ENCODE assay signal across 28 cellular contexts in genomic region chr9:133949486-133950061, GRCh38. TPM values are rescaled to one million over a fixed set of nuclear protein-coding genes. Genes with fewer than 3 reads are reported as not detected.
DNase-seq lines count a peak whose midpoint lies in the region; ATAC-seq, FAIRE-seq and TF ChIP-seq lines count a peak whose summit lies in the region.
"Had no signal": no experiment of that assay in that cellular context is flagged by ENCODE, and none has a peak within 500 bp of the region (broad histone marks: within the 10 kb centered on the region; RNA-seq: fewer than 3 reads in every experiment).

No MANE protein-coding gene starts in this region.

- peak in 2 of 3 donors; percentile 11 to 49 for DNase-seq in right lobe of liver
- no peak for DNase-seq in HepG2 (ENCODE audit: low spot score)
- DNase-seq in WERI-Rb-1: no peak
- no peak for DNase-seq in mesothelial cell of epicardium (ENCODE audit: low spot score in 2 of 2, unreplicated experiment in 2 of 2)
- no peak for DNase-seq in activated CD4-positive, alpha-beta T cell treated with anti-CD3 and anti-CD28 coated beads, Interleukin-2, amount 50 U/mL, for 1 hour
- DNase-seq in ACHN: no peak
- DNase-seq in HCEC 1CT: no peak
- DNase-seq: activated CD8-positive, alpha-beta T cell treated with anti-CD3 and anti-CD28 coated beads, Interleukin-2, amount 10 ng/mL, durations not matched to agents 7 days and 5 days; activated naive CD4-positive, alpha-beta T cell treated with anti-CD3 and anti-CD28 coated beads, Interleukin-2, amount 10 ng/mL, durations not matched to agents 7 days and 5 days; adrenal gland; BE2C; cerebellar nuclear complex; foreskin fibroblast; HFFc6; KG1; NCI-H1105; NK-92 treated with Interleukin-12 subunit alpha and Interleukin-12 subunit beta, amount 100 ng/mL, for 24 hours; ovary; stimulated activated CD4-positive, alpha-beta T cell treated with anti-CD3 and anti-CD28 coated beads, Interleukin-1b, Interleukin-23, amount 100 ng/mL, for 48 hours had no signal

- peaks cover 39% of the 10 kb centered on the region; the same call in 1 of the 2 replicates for H4K20me1 ChIP-seq in HepG2 (ENCODE audit: insufficient read depth, low read length)

- H3K36me3 ChIP-seq in right lobe of liver (no peaks in the 10 kb centered on the region), HepG2 (replicated peaks in 1 of 2; ENCODE audit: control insufficient read depth in 1 of 2, insufficient read depth in 2 of 2, low read length in 2 of 2) (peaks cover 4 to 33% of the 10 kb centered on the region in 2 experiments; a peak in 3 of 5 replicates), WERI-Rb-1 (peaks cover 19% of the 10 kb centered on the region)
- H3K36me3 ChIP-seq: adrenal gland, ovary, thoracic aorta had no signal

- no peak overlapping the region for H2AFZ ChIP-seq in HepG2 (ENCODE audit: low read length)

- no peak for TF ChIP-seq RAD21 in HepG2 (CRISPR knock-in tag; IDR thresholded peaks at IDR 0.05)

- ATAC-seq in right lobe of liver: no peak
- no peak for ATAC-seq in HepG2
- ATAC-seq: activated CD8-positive, alpha-beta T cell treated with anti-CD3 and anti-CD28 coated beads, Interleukin-2, amount 10 ng/mL, durations not matched to agents 7 days and 5 days; activated T-helper 17 cell treated with anti-CD3 and anti-CD28 coated beads, Interleukin-2, amount 50 U/mL, for 72 hours; body of pancreas had no signal

- H3K4me1 Mint-ChIP-seq in mesothelial cell of epicardium: peaks cover 27% of the 10 kb centered on the region

- H3K79me2 ChIP-seq in HepG2 (ENCODE audit: insufficient read depth, low read length): peaks cover 86% of the 10 kb centered on the region

- WGBS in right lobe of liver (ENCODE audit: insufficient coverage, low coverage, low lambda C conversion rate, missing lambda C conversion rate): 60% methylated on average over 1 of the region's 14 CpGs
- WGBS in HepG2 (ENCODE audit: low lambda C conversion rate): 93% methylated on average over 11 of the region's 14 CpGs

- intact Hi-C loops in right lobe of liver (cut with DNase I) (no loop called here), HepG2 (cut with micrococcal nuclease; ENCODE audit: unreplicated experiment) (no loop called here)

- H3K9me3 ChIP-seq in right lobe of liver (no peaks in the 10 kb centered on the region), HepG2 (ENCODE audit: low read length) (no peaks in the 10 kb centered on the region), WERI-Rb-1 (ENCODE audit: severe bottlenecking) (no peaks in the 10 kb centered on the region)
- H3K9me3 ChIP-seq: adrenal gland, BE2C, body of pancreas, esophagus muscularis mucosa, ovary, thoracic aorta had no signal

- H3K27ac ChIP-seq in right lobe of liver (no peak overlapping the region), HepG2 (ENCODE audit: extremely low read length, insufficient read depth, low read length) (no peak overlapping the region), WERI-Rb-1 (peak overlapping the region; percentile 87)
- H3K27ac ChIP-seq: ovary, thoracic aorta had no signal

- TF ChIP-seq EP300 in HepG2 (IDR thresholded peaks at IDR 0.05; ENCODE audit: low read depth in 2 of 2, low read length in 2 of 2): no peak
- TF ChIP-seq EP300 in HepG2 (CRISPR knock-in tag; IDR thresholded peaks at IDR 0.05; ENCODE audit: borderline replicate concordance): no peak

- H3K9ac ChIP-seq in HepG2 (ENCODE audit: insufficient read depth, low read depth, low read length): no peak overlapping the region

- TF ChIP-seq CTCF in right lobe of liver (IDR thresholded peaks at IDR 0.05) (no peak), HepG2 (CRISPR knock-in tag; IDR thresholded peaks at IDR 0.05) (no peak), WERI-Rb-1 (IDR thresholded peaks at IDR 0.05; ENCODE audit: low read depth, low read length) (no peak), mesothelial cell of epicardium (IDR thresholded peaks at IDR 0.05; ENCODE audit: unreplicated experiment) (no peak)

- H3K4me3 ChIP-seq in right lobe of liver: no peak overlapping the region
- no peak overlapping the region for H3K4me3 ChIP-seq in HepG2 (replicated peaks in 1 of 3; ENCODE audit: insufficient read depth in 1 of 3, low read depth in 2 of 3, low read length in 3 of 3)
- no peak overlapping the region for H3K4me3 ChIP-seq in WERI-Rb-1 (ENCODE audit: low read depth, low read length)
- H3K4me3 ChIP-seq: adrenal gland, body of pancreas, esophagus muscularis mucosa, ovary, smooth muscle cell, thoracic aorta had no signal

- no peaks in the 10 kb centered on the region for H3K9me3 Mint-ChIP-seq in mesothelial cell of epicardium
- H3K9me3 Mint-ChIP-seq: activated naive CD4-positive, alpha-beta T cell treated with anti-CD3 and anti-CD28 coated beads, Interleukin-2, amount 10 ng/mL, durations not matched to agents 7 days and 5 days; activated T-helper 17 cell treated with anti-CD3 and anti-CD28 coated beads, Interleukin-2, amount 50 U/mL, for 72 hours; HFFc6; nephron; stimulated activated naive CD8-positive, alpha-beta T cell treated with anti-CD3 and anti-CD28 coated beads, Interleukin-15, Interleukin-2, amounts not matched to agents 100 ng/mL and 50 ng/mL, for 24 hours had no signal

- H3K27me3 ChIP-seq in right lobe of liver: no peaks in the 10 kb centered on the region
- no peaks in the 10 kb centered on the region for H3K27me3 ChIP-seq in HepG2 (ENCODE audit: control insufficient read depth in 1 of 2, insufficient read depth in 2 of 2, low read length in 2 of 2)
- H3K27me3 ChIP-seq in WERI-Rb-1 (ENCODE audit: insufficient read depth, low read depth, severe bottlenecking): no peaks in the 10 kb centered on the region
- H3K27me3 ChIP-seq: adrenal gland, BE2C, body of pancreas, esophagus muscularis mucosa, ovary had no signal

- no peaks in the 10 kb centered on the region for H3K36me3 Mint-ChIP-seq in mesothelial cell of epicardium
- H3K36me3 Mint-ChIP-seq: activated naive CD4-positive, alpha-beta T cell treated with anti-CD3 and anti-CD28 coated beads, Interleukin-2, amount 10 ng/mL, durations not matched to agents 7 days and 5 days had no signal

- H3K4me1 ChIP-seq in right lobe of liver (peaks cover 0 to 7% (median 0%) of the 10 kb centered on the region in 4 donors), HepG2 (ENCODE audit: insufficient read depth, low read length) (no peaks in the 10 kb centered on the region)

- H3K27me3 Mint-ChIP-seq in mesothelial cell of epicardium (ENCODE audit: low read depth): no peaks in the 10 kb centered on the region
- H3K27me3 Mint-ChIP-seq: activated T-helper 17 cell treated with anti-CD3 and anti-CD28 coated beads, Interleukin-2, amount 50 U/mL, for 72 hours; stimulated activated naive CD8-positive, alpha-beta T cell treated with anti-CD3 and anti-CD28 coated beads, Interleukin-15, Interleukin-2, amounts not matched to agents 100 ng/mL and 50 ng/mL, for 24 hours had no signal

- H3K27ac Mint-ChIP-seq in mesothelial cell of epicardium: peak overlapping the region; percentile 53
- H3K27ac Mint-ChIP-seq: activated CD8-positive, alpha-beta T cell treated with anti-CD3 and anti-CD28 coated beads, Interleukin-2, amount 10 ng/mL, durations not matched to agents 7 days and 5 days; activated naive CD4-positive, alpha-beta T cell treated with anti-CD3 and anti-CD28 coated beads, Interleukin-2, amount 10 ng/mL, durations not matched to agents 7 days and 5 days; activated T-helper 17 cell treated with anti-CD3 and anti-CD28 coated beads, Interleukin-2, amount 50 U/mL, for 72 hours; HFFc6; stimulated activated naive CD8-positive, alpha-beta T cell treated with anti-CD3 and anti-CD28 coated beads, Interleukin-15, Interleukin-2, amounts not matched to agents 100 ng/mL and 50 ng/mL, for 24 hours had no signal

- no peak overlapping the region for H3K4me3 Mint-ChIP-seq in mesothelial cell of epicardium
- H3K4me3 Mint-ChIP-seq: activated CD8-positive, alpha-beta T cell treated with anti-CD3 and anti-CD28 coated beads, Interleukin-2, amount 10 ng/mL, durations not matched to agents 7 days and 5 days; activated naive CD4-positive, alpha-beta T cell treated with anti-CD3 and anti-CD28 coated beads, Interleukin-2, amount 10 ng/mL, durations not matched to agents 7 days and 5 days; activated T-helper 17 cell treated with anti-CD3 and anti-CD28 coated beads, Interleukin-2, amount 50 U/mL, for 72 hours; HFFc6; nephron; stimulated activated naive CD8-positive, alpha-beta T cell treated with anti-CD3 and anti-CD28 coated beads, Interleukin-15, Interleukin-2, amounts not matched to agents 100 ng/mL and 50 ng/mL, for 24 hours had no signal

- CTCF ChIA-PET in HepG2 (lab: Yijun Ruan, JAX; ENCODE audit: low intra/inter-chr PET ratio, low total read pairs): no interaction called here

- no peak overlapping the region for H3K4me2 ChIP-seq in HepG2 (ENCODE audit: low read depth, low read length)
- H3K4me2 ChIP-seq: smooth muscle cell had no signal

- no peak for FAIRE-seq in HepG2 (lab: Jason Lieb, UNC)
- FAIRE-seq: endometrium, urothelium cell line had no signal

- in situ Hi-C loops in HepG2 (cut with HindIII; ENCODE audit: extremely low pct_ligation_motif_present, low pct_unique_long_range_greater_than_20kb) (no loop called here), ACHN (cut with HindIII; ENCODE audit: low pct_ligation_motif_present, low pct_unique_long_range_greater_than_20kb, low sequenced_read_pairs) (no loop called here)

- TF ChIP-seq POLR2A in right lobe of liver (IDR thresholded peaks at IDR 0.05) (no peak), HepG2 (IDR thresholded peaks at IDR 0.05; ENCODE audit: insufficient read depth in 1 of 2, low read depth in 2 of 2, low read length in 2 of 2) (no peak)

- POLR2A ChIA-PET in HepG2 (lab: Yijun Ruan, JAX): no interaction called here

- BruUV-seq in HepG2 (replicated peaks; lab: Mats Ljungman, UMichigan): no TSS peak

RNA-seq across cellular contexts. Expression of gene VAV2, which starts 42.5 kb away (rescaled TPM):
- 10 to 100 TPM; 30.1 to 44.3 (median 34.9) TPM for total RNA-seq in right lobe of liver
- 21.2 and 22.5 TPM in 2 replicates for total RNA-seq in HepG2 (2016; rRNA removed; fragmentation: Illumina TruSeq; extraction: Trizol)
- total RNA-seq in HepG2 (2016; cell fraction: cytosol; rRNA removed; fragmentation: Illumina TruSeq; extraction: Trizol; ENCODE audit: low read depth): 11.6 and 15.3 TPM in 2 replicates
- 17.5 and 22.6 TPM in 2 replicates for total RNA-seq in HepG2 (2016; cell fraction: insoluble cytoplasmic fraction; rRNA removed; fragmentation: Illumina TruSeq; extraction: Trizol)
- total RNA-seq in HepG2 (2016; cell fraction: membrane; rRNA removed; fragmentation: Illumina TruSeq; extraction: Trizol): 15.0 and 15.8 TPM in 2 replicates
- total RNA-seq in HepG2 (2016; cell fraction: nucleus; rRNA removed; fragmentation: Illumina TruSeq; extraction: Trizol): 24.8 and 26.3 TPM in 2 replicates
- polyA plus RNA-seq in HepG2 (2011; rRNA removed): 22.9 and 32.7 TPM in 2 replicates
- polyA plus RNA-seq in HepG2 (2011; cell fraction: cytosol; rRNA removed): 23.2 and 24.2 TPM in 2 replicates
- polyA plus RNA-seq in HepG2 (2011; cell fraction: nucleus; rRNA removed): 70.9 and 79.3 TPM in 2 replicates
- 34.9 and 35.5 TPM in 2 replicates for polyA plus RNA-seq in HepG2 (2012)
- polyA plus RNA-seq in HepG2 (2016; cell fraction: cytosol; fragmentation: Illumina TruSeq; extraction: Trizol; ENCODE audit: low read depth): 2.1 and 2.5 TPM in 2 replicates
- polyA plus RNA-seq in HepG2 (2016; cell fraction: insoluble cytoplasmic fraction; fragmentation: Illumina TruSeq; extraction: Trizol; ENCODE audit: low read depth): 21.5 and 26.8 TPM in 2 replicates
- 8.7 and 9.2 TPM in 2 replicates for polyA plus RNA-seq in HepG2 (2016; cell fraction: membrane; fragmentation: Illumina TruSeq; extraction: Trizol; ENCODE audit: low read depth)
- polyA plus RNA-seq in HepG2 (2016; cell fraction: nucleus; fragmentation: Illumina TruSeq; extraction: Trizol; ENCODE audit: insufficient read depth, low read depth): 61.9 and 62.3 TPM in 2 replicates
- 37.6 and 51.8 TPM in 2 replicates for polyA minus RNA-seq in HepG2 (2011; rRNA and poly(A)+ RNA removed; ENCODE audit: low replicate concordance)
- 33.6 and 35.2 TPM in 2 replicates for polyA minus RNA-seq in HepG2 (2011; cell fraction: cytosol; rRNA and poly(A)+ RNA removed)
- 32.7 and 34.4 TPM in 2 replicates for polyA minus RNA-seq in HepG2 (2011; cell fraction: nucleus; rRNA and poly(A)+ RNA removed)
- total RNA-seq in mesothelial cell of epicardium: 57.5 to 62.1 TPM (median 61.9 TPM) in 3 replicates

Comparison
In these comparisons a context has a peak if more than half of its experiments do, and no peak if none do; other contexts are left out.
1. DNase-seq: peak in right lobe of liver (2 of 3); none in HepG2 (single experiment), WERI-Rb-1 (single experiment), mesothelial cell of epicardium (0 of 2), activated CD4-positive, alpha-beta T cell treated with anti-CD3 and anti-CD28 coated beads, Interleukin-2, amount 50 U/mL, for 1 hour (single experiment), ACHN (single experiment) and HCEC 1CT (single experiment).